ENCODE assay signal across 4 cellular contexts in the genomic region with DNA sequence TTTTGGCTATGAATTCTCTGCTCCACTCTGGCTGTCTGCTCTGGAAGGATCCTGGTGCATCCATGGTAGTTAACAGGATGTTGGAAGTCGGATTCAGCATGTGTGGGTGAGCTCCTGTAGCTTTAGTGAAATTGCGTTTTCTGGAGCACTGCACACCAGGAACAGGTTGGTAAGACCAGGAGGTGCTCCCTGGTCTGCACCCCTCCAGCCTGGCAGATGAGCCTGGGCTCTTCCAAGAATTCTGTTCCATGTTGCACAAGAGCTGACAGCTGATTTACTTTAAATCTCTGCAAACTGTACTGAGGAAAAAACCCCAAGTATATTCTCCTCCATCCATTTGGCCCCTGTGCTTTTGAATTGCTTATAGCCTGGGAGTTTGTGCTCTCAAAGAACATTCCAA.
"Had no signal": no experiment of that assay in that cellular context is flagged by ENCODE, and none has a peak within 500 bp of the region (broad histone marks: within the 10 kb centered on the region; RNA-seq: fewer than 3 reads in every experiment).

No MANE protein-coding gene starts in this region.

- H3K4me3 ChIP-seq: GM23338 had no signal

- H3K4me2 ChIP-seq: GM23338 had no signal

- DNase-seq: H9, HCEC 1CT, IMR-90 had no signal

- ATAC-seq: GM23338 had no signal

- H2AFZ ChIP-seq: GM23338 had no signal
